Comparison of ENCODE assay signal across 11 cellular contexts in genomic region chr4:688695-689497, GRCh38. TPM values are rescaled to one million over a fixed set of nuclear protein-coding genes. Genes with fewer than 3 reads are reported as not detected.
A peak's percentile ranks its signal among the peaks of the same experiment; 100 is the strongest.
DNase-seq lines count a peak whose midpoint lies in the region; ATAC-seq and TF ChIP-seq lines count a peak whose summit lies in the region.
"Had no signal": no experiment of that assay in that cellular context is flagged by ENCODE, and none has a peak within 500 bp of the region (broad histone marks: within the 10 kb centered on the region; RNA-seq: fewer than 3 reads in every experiment).

Gene SLC49A3 (minus strand): TSS chr4:689151. CDS start chr4:689127, 24 bp downstream.

- no peaks in the 10 kb centered on the region for H3K27me3 ChIP-seq in colonic mucosa
- H3K27me3 ChIP-seq in right lobe of liver: no peaks in the 10 kb centered on the region
- peaks cover 0 to 5% (median 3%) of the 10 kb centered on the region in 5 donors for H3K27me3 ChIP-seq in subcutaneous abdominal adipose tissue (ENCODE audit: control insufficient read depth in 5 of 5, insufficient read depth in 4 of 5, low read length in 5 of 5)

- H3K4me3 ChIP-seq in colonic mucosa (peak within 1 kb of the TSS; percentile 41), right lobe of liver (peak within 1 kb of the TSS; percentile 24 to 43 (median 38)), subcutaneous abdominal adipose tissue (ENCODE audit: low read depth in 1 of 5, low read length in 5 of 5) (peak within 1 kb of the TSS; percentile 68 to 82 (median 75))

- H3K9ac ChIP-seq in colonic mucosa (ENCODE audit: low read depth in 2 of 2, low read length in 2 of 2) (peak within 1 kb of the TSS; percentile 75 to 82), subcutaneous abdominal adipose tissue (ENCODE audit: low read length in 5 of 5) (peak within 1 kb of the TSS; percentile 73 to 84 (median 82))

- TF ChIP-seq POLR2A in right lobe of liver (IDR thresholded peaks at IDR 0.05): no peak

- TF ChIP-seq CTCF in colonic mucosa (IDR thresholded peaks at IDR 0.05): no peak
- TF ChIP-seq CTCF in right lobe of liver (IDR thresholded peaks at IDR 0.05): no peak

- intact Hi-C loops in colonic mucosa (cut with DNase I): no loop called here
- intact Hi-C loops in right lobe of liver (cut with DNase I): no loop called here

- H3K9me3 ChIP-seq in colonic mucosa (no peaks in the 10 kb centered on the region), right lobe of liver (no peaks in the 10 kb centered on the region), subcutaneous abdominal adipose tissue (ENCODE audit: control insufficient read depth in 5 of 5, low read length in 5 of 5) (no peaks in the 10 kb centered on the region)

- WGBS in right lobe of liver (ENCODE audit: insufficient coverage, low coverage, low lambda C conversion rate, missing lambda C conversion rate): no CpG with 5 or more reads among the region's 59 CpGs

- H3K4me1 ChIP-seq in colonic mucosa (peaks cover 19% of the 10 kb centered on the region), right lobe of liver (peaks cover 0 to 17% (median 4%) of the 10 kb centered on the region in 4 donors), subcutaneous abdominal adipose tissue (ENCODE audit: control insufficient read depth in 5 of 5, insufficient read depth in 5 of 5, low read length in 5 of 5) (peaks cover 6 to 42% (median 37%) of the 10 kb centered on the region in 5 donors)

- ATAC-seq in HG03159 (IDR thresholded peaks at IDR 0.05; ENCODE audit: unreplicated experiment) (peak; percentile 44), right lobe of liver (peak in 2 of 4 donors; percentile 3 to 11), GM21423 (IDR thresholded peaks at IDR 0.05; ENCODE audit: unreplicated experiment) (no peak), GM18502 (IDR thresholded peaks at IDR 0.05; ENCODE audit: poor library complexity, unreplicated experiment) (no peak)

- no peaks in the 10 kb centered on the region for H3K36me3 ChIP-seq in colonic mucosa
- H3K36me3 ChIP-seq in right lobe of liver: no peaks in the 10 kb centered on the region
- H3K36me3 ChIP-seq in subcutaneous abdominal adipose tissue (ENCODE audit: control insufficient read depth in 5 of 5, insufficient read depth in 5 of 5, low read length in 5 of 5): peaks cover 0 to 9% (median 3%) of the 10 kb centered on the region in 5 donors

- DNase-seq in colonic mucosa (no peak), right lobe of liver (peak; percentile 51 to 59 (median 59)), SIG-M5 (lab: John Stamatoyannopoulos, UW) (no peak)
- DNase-seq in activated effector memory CD4-positive, alpha-beta T cell treated with anti-CD3 and anti-CD28 coated beads, Interleukin-2, amount 50 U/mL, for 16 hours: no peak
- DNase-seq: caudate nucleus; NCI-H526 treated with DMSO at 0.1 percent for 48 hours; stimulated activated CD4-positive, alpha-beta T cell treated with anti-CD3 and anti-CD28 coated beads, Interleukin-4, amount 100 ng/mL, for 24 hours had no signal

- H3K27ac ChIP-seq in colonic mucosa: peak within 1 kb of the TSS; percentile 74
- peak within 1 kb of the TSS; percentile 36 to 69 (median 67) for H3K27ac ChIP-seq in right lobe of liver
- H3K27ac ChIP-seq in subcutaneous abdominal adipose tissue (ENCODE audit: low read depth, low read length): peak within 1 kb of the TSS; percentile 92

RNA-seq across cellular contexts. Expression of gene SLC49A3, which starts in this region (rescaled TPM):
- total RNA-seq in colonic mucosa: 1 to 10 TPM; 7.1 to 8.4 TPM
- total RNA-seq in right lobe of liver: 1 to 10 TPM; 2.9 to 9.0 (median 5.2) TPM

Comparison
In these comparisons a context has a peak if more than half of its experiments do, and no peak if none do; other contexts are left out.
1. DNase-seq: peak in right lobe of liver (3 of 3); none in colonic mucosa (single experiment), SIG-M5 (single experiment) and activated effector memory CD4-positive, alpha-beta T cell treated with anti-CD3 and anti-CD28 coated beads, Interleukin-2, amount 50 U/mL, for 16 hours (single experiment).
2. Peak in every context shown above with its lines, with median percentiles within 50 percentile points of each other: H3K27ac ChIP-seq and H3K4me3 ChIP-seq.